ENCODE assay signal across 24 cellular contexts in the genomic region with DNA sequence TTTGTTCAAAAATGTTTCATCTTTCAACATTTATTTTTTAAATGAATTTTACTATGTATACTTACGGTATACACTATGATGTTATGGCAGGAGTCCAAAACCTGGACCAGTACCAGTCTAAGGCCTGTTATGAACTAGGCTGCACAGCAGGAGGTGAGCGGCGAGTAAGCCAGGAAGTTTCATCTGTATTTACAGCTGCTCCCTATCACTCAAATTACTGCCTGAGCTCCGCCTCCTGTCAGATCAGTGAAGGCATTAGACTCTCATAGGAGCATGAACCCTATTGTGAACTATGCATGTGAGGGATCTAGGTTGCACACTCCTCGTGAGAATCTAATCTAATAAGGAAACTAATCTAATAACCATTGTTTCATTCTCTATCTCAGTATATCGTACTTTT.
A peak's percentile ranks its signal among the peaks of the same experiment; 100 is the strongest.
DNase-seq lines count a peak whose midpoint lies in the region; TF ChIP-seq lines count a peak whose summit lies in the region.
"Had no signal": no experiment of that assay in that cellular context is flagged by ENCODE, and none has a peak within 500 bp of the region (broad histone marks: within the 10 kb centered on the region; RNA-seq: fewer than 3 reads in every experiment).

No MANE protein-coding gene starts in this region.

- DNase-seq in NCI-H1417 (lab: John Stamatoyannopoulos, UW) (peak in 2 of 3 experiments; percentile 0 to 35), NCI-H1417 treated with DMSO at 0.1 percent for 48 hours (lab: John Stamatoyannopoulos, UW) (no peak), A673 (ENCODE audit: low spot score) (peak; percentile 54), MG63 (peak; percentile 73), WERI-Rb-1 (peak; percentile 20), glomerular visceral epithelial cell (ENCODE audit: extremely low spot score) (no peak)
- no peak for DNase-seq in central memory CD4-positive, alpha-beta T cell
- DNase-seq in activated CD4-positive, alpha-beta T cell treated with anti-CD3 and anti-CD28 coated beads, Interleukin-2, amount 50 U/mL, for 48 hours = no peak
- DNase-seq: CD8-positive, alpha-beta memory T cell; DMS79 treated with DMSO at 0.1 percent for 48 hours; GM23248; H9; HFFc6; MM.1S; NCI-H1048; NCI-H1436 treated with DMSO at 0.1 percent for 48 hours; NCI-H1930; NCI-H774; OCI-M1; T-helper 2 cell had no signal

- no TSS peak for BruUV-seq in A673 (replicated peaks; lab: Mats Ljungman, UMichigan)

- H3K4me3 ChIP-seq in A673 (ENCODE audit: low read depth, low read length, poor library complexity, severe bottlenecking) (no peak overlapping the region), MG63 (no peak overlapping the region), WERI-Rb-1 (ENCODE audit: low read depth, low read length) (no peak overlapping the region)
- H3K4me3 ChIP-seq: GM12878, GM23248, K562, SK-N-MC had no signal

- POLR2A ChIA-PET in A673 (lab: Charles Lee; ENCODE audit: low non-redundant PET) = no interaction called here

- H3K27me3 ChIP-seq in A673 (replicated peaks; ENCODE audit: insufficient read depth, low read depth, low read length, poor library complexity) (no peaks in the 10 kb centered on the region), MG63 (no peaks in the 10 kb centered on the region), WERI-Rb-1 (ENCODE audit: insufficient read depth, low read depth, severe bottlenecking) (no peaks in the 10 kb centered on the region)

- intact Hi-C loops in A673 (cut with micrococcal nuclease; ENCODE audit: unreplicated experiment) = no loop called here

- H3K27ac ChIP-seq in A673 (ENCODE audit: low read depth, low read length, poor library complexity, severe bottlenecking) (no peak overlapping the region), WERI-Rb-1 (no peak overlapping the region)
- H3K27ac ChIP-seq: C4-2B, GM23248, SK-N-MC had no signal

- TF ChIP-seq CTCF in A673 (conservative IDR thresholded peaks at IDR 0.05; ENCODE audit: low read depth, low read length) (no peak), WERI-Rb-1 (IDR thresholded peaks at IDR 0.05; ENCODE audit: low read depth, low read length) (no peak)

- no peaks in the 10 kb centered on the region for H3K4me1 ChIP-seq in A673 (ENCODE audit: insufficient read depth, low read length, poor library complexity, severe bottlenecking)

- CTCF ChIA-PET in A673 (lab: Charles Lee) = no interaction called here

- peaks cover 7% of the 10 kb centered on the region for H3K9me3 ChIP-seq in A673 (ENCODE audit: low read depth, low read length, poor library complexity, severe bottlenecking)
- H3K9me3 ChIP-seq in MG63 = no peaks in the 10 kb centered on the region
- no peaks in the 10 kb centered on the region for H3K9me3 ChIP-seq in WERI-Rb-1 (ENCODE audit: severe bottlenecking)

- no peaks in the 10 kb centered on the region for H3K36me3 ChIP-seq in A673 (ENCODE audit: insufficient read depth, low read length, poor library complexity, severe bottlenecking)
- no peaks in the 10 kb centered on the region for H3K36me3 ChIP-seq in MG63
- no peaks in the 10 kb centered on the region for H3K36me3 ChIP-seq in WERI-Rb-1

Comparison
In these comparisons a context has a peak if more than half of its experiments do, and no peak if none do; other contexts are left out.
1. DNase-seq: peak in NCI-H1417 (2 of 3), A673 (single experiment), MG63 (single experiment) and WERI-Rb-1 (single experiment); none in NCI-H1417 treated with DMSO at 0.1 percent for 48 hours (single experiment), central memory CD4-positive, alpha-beta T cell (single experiment), activated CD4-positive, alpha-beta T cell treated with anti-CD3 and anti-CD28 coated beads, Interleukin-2, amount 50 U/mL, for 48 hours (0 of 2) and glomerular visceral epithelial cell (single experiment).